27 cellular contexts compared by ENCODE assay signal in the genomic region with DNA sequence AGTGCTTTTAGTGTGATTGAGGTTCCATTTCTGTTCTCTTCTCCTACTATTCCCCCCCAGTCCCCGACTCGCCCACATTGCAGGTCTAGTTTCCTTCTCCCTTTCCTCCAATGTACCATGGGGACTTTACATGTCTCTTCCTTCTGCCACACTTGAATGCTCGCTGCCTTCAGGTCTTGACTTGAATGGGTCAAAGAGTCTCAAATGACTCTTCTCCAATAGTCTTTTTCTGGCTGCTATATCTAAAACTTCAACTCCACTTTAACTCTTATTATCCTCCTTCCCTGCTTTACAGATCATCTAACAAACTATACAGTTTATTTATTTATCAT.
DNase-seq lines count a peak whose midpoint lies in the region; ATAC-seq and TF ChIP-seq lines count a peak whose summit lies in the region.
"Had no signal": no experiment of that assay in that cellular context is flagged by ENCODE, and none has a peak within 500 bp of the region (broad histone marks: within the 10 kb centered on the region; RNA-seq: fewer than 3 reads in every experiment).

No MANE protein-coding gene starts in this region.

- H3K27ac Mint-ChIP-seq in nephron progenitor cell, result peak overlapping the region; percentile 75
- H3K27ac Mint-ChIP-seq: activated CD4-positive, alpha-beta T cell treated with anti-CD3 and anti-CD28 coated beads, Interleukin-2, amount 10 ng/mL, durations not matched to agents 7 days and 5 days; activated T-cell treated with anti-CD3 and anti-CD28 coated beads, Interleukin-2, amount 50 U/mL, for 24 hours; stimulated activated memory B cell treated with anti-CD40 and anti-IgM and Interleukin-4, amounts not matched to agents 10 μg/mL and 1 μg/mL and 100 μg/mL, for 72 hours had no signal

- no peaks in the 10 kb centered on the region for H3K27me3 Mint-ChIP-seq in nephron progenitor cell (ENCODE audit: low read depth, poor library complexity)
- H3K27me3 Mint-ChIP-seq: activated CD4-positive, alpha-beta T cell treated with anti-CD3 and anti-CD28 coated beads, Interleukin-2, amount 10 ng/mL, durations not matched to agents 7 days and 5 days; activated T-cell treated with anti-CD3 and anti-CD28 coated beads, Interleukin-2, amount 50 U/mL, for 24 hours; brain; stimulated activated memory B cell treated with anti-CD40 and anti-IgM and Interleukin-4, amounts not matched to agents 10 μg/mL and 1 μg/mL and 100 μg/mL, for 72 hours had no signal

- peaks cover 4% of the 10 kb centered on the region for H3K36me3 Mint-ChIP-seq in nephron progenitor cell (ENCODE audit: low read depth)
- H3K36me3 Mint-ChIP-seq: stimulated activated memory B cell treated with anti-CD40 and anti-IgM and Interleukin-4, amounts not matched to agents 10 μg/mL and 1 μg/mL and 100 μg/mL, for 72 hours had no signal

- peak; percentile 59 for ATAC-seq in GM21529 (IDR thresholded peaks at IDR 0.05; ENCODE audit: unreplicated experiment)
- peak; percentile 52 for ATAC-seq in HG03469 (IDR thresholded peaks at IDR 0.05; ENCODE audit: unreplicated experiment)
- ATAC-seq: left lung; psoas muscle; stimulated activated memory B cell treated with anti-CD40 and anti-IgM and Interleukin-4, amounts not matched to agents 10 μg/mL and 1 μg/mL and 100 μg/mL, for 72 hours had no signal

- peaks cover 54% of the 10 kb centered on the region for H3K4me1 Mint-ChIP-seq in nephron progenitor cell
- H3K4me1 Mint-ChIP-seq: stimulated activated memory B cell treated with anti-CD40 and anti-IgM and Interleukin-4, amounts not matched to agents 10 μg/mL and 1 μg/mL and 100 μg/mL, for 72 hours had no signal

- DNase-seq in NCI-H2227 (lab: John Stamatoyannopoulos, UW; ENCODE audit: unreplicated experiment), result peak; percentile 9
- no peak for DNase-seq in NCI-H2227 treated with DMSO at 0.1 percent for 48 hours (lab: John Stamatoyannopoulos, UW)
- DNase-seq in nephron progenitor cell, result no peak
- no peak for DNase-seq in stimulated activated naive CD4-positive, alpha-beta T cell treated with Interleukin-2 at 50 U/mL for 16 hours (lab: John Stamatoyannopoulos, UW)
- no peak for DNase-seq in HuH-7.5 (ENCODE audit: low spot score)
- DNase-seq in cortex of kidney (lab: John Stamatoyannopoulos, UW), result no peak
- DNase-seq: activated CD4-positive, alpha-beta T cell treated with anti-CD3 and anti-CD28 coated beads, Interleukin-2, amount 10 ng/mL, durations not matched to agents 7 days and 5 days; activated naive CD4-positive, alpha-beta T cell; activated T-cell treated with anti-CD3 and anti-CD28 coated beads, Interleukin-2, amount 50 U/mL, for 24 hours; adrenal gland; cerebellar nuclear complex; dorsolateral prefrontal cortex; GM23248; left lung; mesendoderm; psoas muscle; SHP77; sigmoid colon; stimulated activated CD4-positive, alpha-beta T cell treated with anti-CD3 and anti-CD28 coated beads, Interleukin-4, amount 100 ng/mL, for 4 hours; T1000; testis; uterus; WERI-Rb-1 had no signal

- H3K4me3 Mint-ChIP-seq in nephron progenitor cell, result no peak overlapping the region
- H3K4me3 Mint-ChIP-seq: activated CD4-positive, alpha-beta T cell treated with anti-CD3 and anti-CD28 coated beads, Interleukin-2, amount 10 ng/mL, durations not matched to agents 7 days and 5 days; activated T-cell treated with anti-CD3 and anti-CD28 coated beads, Interleukin-2, amount 50 U/mL, for 24 hours; brain; stimulated activated memory B cell treated with anti-CD40 and anti-IgM and Interleukin-4, amounts not matched to agents 10 μg/mL and 1 μg/mL and 100 μg/mL, for 72 hours had no signal

- TF ChIP-seq CTCF in nephron progenitor cell (IDR thresholded peaks at IDR 0.05), result no peak

- H3K9me3 Mint-ChIP-seq in nephron progenitor cell, result peaks cover 3% of the 10 kb centered on the region
- H3K9me3 Mint-ChIP-seq: stimulated activated memory B cell treated with anti-CD40 and anti-IgM and Interleukin-4, amounts not matched to agents 10 μg/mL and 1 μg/mL and 100 μg/mL, for 72 hours had no signal
